ENCODE assay signal across 1 cellular context in genomic region chr20:53515749-53516148, GRCh38.
TF ChIP-seq lines count a peak whose summit lies in the region.

No MANE protein-coding gene starts in this region.

TF ChIP-seq in HepG2, 621 proteins besides CTCF, POLR2A, EP300 and RAD21 (continued from another document):
- peak; percentile 69 for TF ChIP-seq ARID5B (CRISPR knock-in tag; IDR thresholded peaks at IDR 0.05)
- no peak for TF ChIP-seq ZNF292 (CRISPR knock-in tag; IDR thresholded peaks at IDR 0.05; ENCODE audit: borderline replicate concordance, low read depth)
- TF ChIP-seq EEA1 (CRISPR knock-in tag; IDR thresholded peaks at IDR 0.05; ENCODE audit: borderline replicate concordance), result no peak
- TF ChIP-seq NCOA2 (CRISPR knock-in tag; IDR thresholded peaks at IDR 0.05), result peak; percentile 31; the same call in 1 of the 2 replicates
- 0 out of 2 replicates have a peak, but pooled peaks have one; percentile 23 for TF ChIP-seq BCL6 (CRISPR knock-in tag; IDR thresholded peaks at IDR 0.05)
- peak; percentile 28; the same call in 1 of the 2 replicates for TF ChIP-seq HMG20A (CRISPR knock-in tag; IDR thresholded peaks at IDR 0.05; ENCODE audit: borderline replicate concordance)
- no peak for TF ChIP-seq ZNF598 (CRISPR knock-in tag; IDR thresholded peaks at IDR 0.05; ENCODE audit: borderline replicate concordance)
- no peak for TF ChIP-seq SOX13 (IDR thresholded peaks at IDR 0.05)
- TF ChIP-seq SOX13 (CRISPR knock-in tag; conservative IDR thresholded peaks at IDR 0.05 in 1 of 2, IDR thresholded peaks at IDR 0.05 in 1 of 2), result peak in 1 of 2 experiments; percentile 61; a peak in 2 of 4 replicates
- 0 out of 2 replicates have a peak, but pooled peaks have one; percentile 28 for TF ChIP-seq TARDBP (CRISPR knock-in tag; IDR thresholded peaks at IDR 0.05)
- peak; percentile 41 for TF ChIP-seq RARA (CRISPR knock-in tag; IDR thresholded peaks at IDR 0.05)
- TF ChIP-seq SAP130 (CRISPR knock-in tag; IDR thresholded peaks at IDR 0.05; ENCODE audit: low read depth), result peak; percentile 10; the same call in 1 of the 2 replicates
- TF ChIP-seq FOXA3 (CRISPR knock-in tag; IDR thresholded peaks at IDR 0.05), result peak; percentile 64; the same call in 1 of the 2 replicates
- TF ChIP-seq SOX5 (CRISPR knock-in tag; IDR thresholded peaks at IDR 0.05; ENCODE audit: borderline replicate concordance), result peak; percentile 34; the same call in 1 of the 2 replicates
